Comparison of ENCODE assay signal across 9 cellular contexts in genomic region chr13:48235814-48236135, GRCh38. TPM values are rescaled to one million over a fixed set of nuclear protein-coding genes. Genes with fewer than 3 reads are reported as not detected.
DNase-seq lines count a peak whose midpoint lies in the region; ATAC-seq lines count a peak whose summit lies in the region.
"Had no signal": no experiment of that assay in that cellular context is flagged by ENCODE, and none has a peak within 500 bp of the region (broad histone marks: within the 10 kb centered on the region; RNA-seq: fewer than 3 reads in every experiment).

No MANE protein-coding gene starts in this region.

- no peaks in the 10 kb centered on the region for H3K9me3 Mint-ChIP-seq in activated naive CD4-positive, alpha-beta T cell treated with anti-CD3 and anti-CD28 coated beads, Interleukin-2, amount 50 U/mL, for 72 hours

- H3K4me3 ChIP-seq in HUES6 (ENCODE audit: low read depth, low read length): peak overlapping the region; percentile 98
- H3K4me3 ChIP-seq in skeletal muscle tissue (ENCODE audit: low read length in 3 of 3): peak overlapping the region; percentile 97 to 99 (median 98)

- H3K4me1 ChIP-seq in HUES6 (ENCODE audit: control insufficient read depth, insufficient read depth, low read length) (peaks cover 44% of the 10 kb centered on the region), skeletal muscle tissue (ENCODE audit: control insufficient read depth in 3 of 3, insufficient read depth in 3 of 3, low read length in 3 of 3) (peaks cover 19 to 38% (median 27%) of the 10 kb centered on the region in 3 donors)

- H3K27ac ChIP-seq in HUES6 (ENCODE audit: low read depth, low read length): peak overlapping the region; percentile 51
- H3K27ac ChIP-seq in skeletal muscle tissue (ENCODE audit: low read depth, low read length): peak overlapping the region; percentile 97

- DNase-seq in activated naive CD4-positive, alpha-beta T cell treated with anti-CD3 and anti-CD28 coated beads, Interleukin-2, amount 50 U/mL, for 72 hours (ENCODE audit: low spot score in 2 of 2): no peak
- peak; percentile 30 for DNase-seq in iPS DF 19.7 (ENCODE audit: low read depth, low spot score)
- no peak for DNase-seq in amniotic stem cell (lab: John Stamatoyannopoulos, UW)
- DNase-seq: MM.1S had no signal

- H3K36me3 ChIP-seq in HUES6 (ENCODE audit: control insufficient read depth, insufficient read depth, low read length) (peaks cover 20% of the 10 kb centered on the region), skeletal muscle tissue (ENCODE audit: control insufficient read depth in 3 of 3, insufficient read depth in 3 of 3, low read length in 3 of 3) (peaks cover 0 to 4% (median 0%) of the 10 kb centered on the region in 3 donors)

- H3K9ac ChIP-seq in HUES6 (ENCODE audit: low read length): peak overlapping the region; percentile 63
- H3K9ac ChIP-seq in skeletal muscle tissue (ENCODE audit: low read depth in 1 of 3, low read length in 3 of 3): peak overlapping the region; percentile 99 to 100 (median 99)

- peaks cover 5 to 16% of the 10 kb centered on the region in 2 donors for H3K36me3 Mint-ChIP-seq in activated naive CD4-positive, alpha-beta T cell treated with anti-CD3 and anti-CD28 coated beads, Interleukin-2, amount 50 U/mL, for 72 hours

- H3K27ac Mint-ChIP-seq in activated naive CD4-positive, alpha-beta T cell treated with anti-CD3 and anti-CD28 coated beads, Interleukin-2, amount 50 U/mL, for 72 hours: peak overlapping the region; percentile 25 to 91

- H3K9me3 ChIP-seq in HUES6 (ENCODE audit: control insufficient read depth, insufficient read depth, low read depth, low read length): no peaks in the 10 kb centered on the region
- no peaks in the 10 kb centered on the region for H3K9me3 ChIP-seq in skeletal muscle tissue (ENCODE audit: control insufficient read depth in 3 of 3, low read length in 3 of 3)

- H3K27me3 ChIP-seq in HUES6 (ENCODE audit: control insufficient read depth, insufficient read depth, low read length) (no peaks in the 10 kb centered on the region), skeletal muscle tissue (ENCODE audit: control insufficient read depth in 3 of 3, insufficient read depth in 3 of 3, low read length in 3 of 3) (no peaks in the 10 kb centered on the region)

- ATAC-seq in activated naive CD4-positive, alpha-beta T cell treated with anti-CD3 and anti-CD28 coated beads, Interleukin-2, amount 50 U/mL, for 72 hours: no peak
- ATAC-seq in GM21576 (IDR thresholded peaks at IDR 0.05; ENCODE audit: unreplicated experiment): no peak
- ATAC-seq in HG02798 (IDR thresholded peaks at IDR 0.05; ENCODE audit: poor library complexity, unreplicated experiment): no peak
- ATAC-seq in GM21367 (IDR thresholded peaks at IDR 0.05; ENCODE audit: unreplicated experiment): no peak

RNA-seq across cellular contexts. Expression of gene ITM2B, which starts 2.8 kb away (rescaled TPM):
- 100 to 1,000 TPM in 1 of 2 donors, 10 to 100 TPM in 1; 72.8 to 146 TPM for total RNA-seq in activated naive CD4-positive, alpha-beta T cell treated with anti-CD3 and anti-CD28 coated beads, Interleukin-2, amount 50 U/mL, for 72 hours
- total RNA-seq in skeletal muscle tissue: 75.2 TPM
